ENCODE assay signal across 1 cellular context in the genomic region with DNA sequence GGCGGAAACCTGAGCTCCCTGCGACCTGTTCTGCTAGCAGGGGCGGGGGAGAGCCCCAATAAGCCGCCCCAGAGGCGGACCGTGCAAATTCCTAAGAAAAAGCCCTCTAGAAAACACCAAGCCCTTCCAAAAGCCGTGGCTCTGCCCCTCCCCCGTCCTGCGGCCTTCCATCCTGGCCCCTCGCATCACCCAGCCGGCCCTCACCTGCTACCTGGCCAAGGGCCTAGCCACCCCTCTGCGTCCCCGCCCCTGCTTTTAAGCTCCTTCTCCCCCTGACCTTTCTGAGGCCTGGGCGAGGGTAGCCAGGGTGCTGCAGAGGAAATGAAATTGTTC.
TF ChIP-seq lines count a peak whose summit lies in the region.

No MANE protein-coding gene starts in this region.

TF ChIP-seq in H1, 55 proteins besides CTCF, POLR2A, EP300 and RAD21:
- TF ChIP-seq ASH2L (IDR thresholded peaks at IDR 0.05; ENCODE audit: low read length) (peak; percentile 74), SP1 (IDR thresholded peaks at IDR 0.05; ENCODE audit: low read depth, low read length) (peak; percentile 40; the same call in 1 of the 2 replicates), RBBP5 (IDR thresholded peaks at IDR 0.05; ENCODE audit: borderline replicate concordance, low read depth, low read length) (no peak), CEBPB (IDR thresholded peaks at IDR 0.05; ENCODE audit: low read depth, low read length) (no peak), PHF8 (conservative IDR thresholded peaks at IDR 0.05; ENCODE audit: low read depth, low read length) (peak; percentile 34; the same call in 1 of the 2 replicates)
- TF ChIP-seq, protein P1, sequence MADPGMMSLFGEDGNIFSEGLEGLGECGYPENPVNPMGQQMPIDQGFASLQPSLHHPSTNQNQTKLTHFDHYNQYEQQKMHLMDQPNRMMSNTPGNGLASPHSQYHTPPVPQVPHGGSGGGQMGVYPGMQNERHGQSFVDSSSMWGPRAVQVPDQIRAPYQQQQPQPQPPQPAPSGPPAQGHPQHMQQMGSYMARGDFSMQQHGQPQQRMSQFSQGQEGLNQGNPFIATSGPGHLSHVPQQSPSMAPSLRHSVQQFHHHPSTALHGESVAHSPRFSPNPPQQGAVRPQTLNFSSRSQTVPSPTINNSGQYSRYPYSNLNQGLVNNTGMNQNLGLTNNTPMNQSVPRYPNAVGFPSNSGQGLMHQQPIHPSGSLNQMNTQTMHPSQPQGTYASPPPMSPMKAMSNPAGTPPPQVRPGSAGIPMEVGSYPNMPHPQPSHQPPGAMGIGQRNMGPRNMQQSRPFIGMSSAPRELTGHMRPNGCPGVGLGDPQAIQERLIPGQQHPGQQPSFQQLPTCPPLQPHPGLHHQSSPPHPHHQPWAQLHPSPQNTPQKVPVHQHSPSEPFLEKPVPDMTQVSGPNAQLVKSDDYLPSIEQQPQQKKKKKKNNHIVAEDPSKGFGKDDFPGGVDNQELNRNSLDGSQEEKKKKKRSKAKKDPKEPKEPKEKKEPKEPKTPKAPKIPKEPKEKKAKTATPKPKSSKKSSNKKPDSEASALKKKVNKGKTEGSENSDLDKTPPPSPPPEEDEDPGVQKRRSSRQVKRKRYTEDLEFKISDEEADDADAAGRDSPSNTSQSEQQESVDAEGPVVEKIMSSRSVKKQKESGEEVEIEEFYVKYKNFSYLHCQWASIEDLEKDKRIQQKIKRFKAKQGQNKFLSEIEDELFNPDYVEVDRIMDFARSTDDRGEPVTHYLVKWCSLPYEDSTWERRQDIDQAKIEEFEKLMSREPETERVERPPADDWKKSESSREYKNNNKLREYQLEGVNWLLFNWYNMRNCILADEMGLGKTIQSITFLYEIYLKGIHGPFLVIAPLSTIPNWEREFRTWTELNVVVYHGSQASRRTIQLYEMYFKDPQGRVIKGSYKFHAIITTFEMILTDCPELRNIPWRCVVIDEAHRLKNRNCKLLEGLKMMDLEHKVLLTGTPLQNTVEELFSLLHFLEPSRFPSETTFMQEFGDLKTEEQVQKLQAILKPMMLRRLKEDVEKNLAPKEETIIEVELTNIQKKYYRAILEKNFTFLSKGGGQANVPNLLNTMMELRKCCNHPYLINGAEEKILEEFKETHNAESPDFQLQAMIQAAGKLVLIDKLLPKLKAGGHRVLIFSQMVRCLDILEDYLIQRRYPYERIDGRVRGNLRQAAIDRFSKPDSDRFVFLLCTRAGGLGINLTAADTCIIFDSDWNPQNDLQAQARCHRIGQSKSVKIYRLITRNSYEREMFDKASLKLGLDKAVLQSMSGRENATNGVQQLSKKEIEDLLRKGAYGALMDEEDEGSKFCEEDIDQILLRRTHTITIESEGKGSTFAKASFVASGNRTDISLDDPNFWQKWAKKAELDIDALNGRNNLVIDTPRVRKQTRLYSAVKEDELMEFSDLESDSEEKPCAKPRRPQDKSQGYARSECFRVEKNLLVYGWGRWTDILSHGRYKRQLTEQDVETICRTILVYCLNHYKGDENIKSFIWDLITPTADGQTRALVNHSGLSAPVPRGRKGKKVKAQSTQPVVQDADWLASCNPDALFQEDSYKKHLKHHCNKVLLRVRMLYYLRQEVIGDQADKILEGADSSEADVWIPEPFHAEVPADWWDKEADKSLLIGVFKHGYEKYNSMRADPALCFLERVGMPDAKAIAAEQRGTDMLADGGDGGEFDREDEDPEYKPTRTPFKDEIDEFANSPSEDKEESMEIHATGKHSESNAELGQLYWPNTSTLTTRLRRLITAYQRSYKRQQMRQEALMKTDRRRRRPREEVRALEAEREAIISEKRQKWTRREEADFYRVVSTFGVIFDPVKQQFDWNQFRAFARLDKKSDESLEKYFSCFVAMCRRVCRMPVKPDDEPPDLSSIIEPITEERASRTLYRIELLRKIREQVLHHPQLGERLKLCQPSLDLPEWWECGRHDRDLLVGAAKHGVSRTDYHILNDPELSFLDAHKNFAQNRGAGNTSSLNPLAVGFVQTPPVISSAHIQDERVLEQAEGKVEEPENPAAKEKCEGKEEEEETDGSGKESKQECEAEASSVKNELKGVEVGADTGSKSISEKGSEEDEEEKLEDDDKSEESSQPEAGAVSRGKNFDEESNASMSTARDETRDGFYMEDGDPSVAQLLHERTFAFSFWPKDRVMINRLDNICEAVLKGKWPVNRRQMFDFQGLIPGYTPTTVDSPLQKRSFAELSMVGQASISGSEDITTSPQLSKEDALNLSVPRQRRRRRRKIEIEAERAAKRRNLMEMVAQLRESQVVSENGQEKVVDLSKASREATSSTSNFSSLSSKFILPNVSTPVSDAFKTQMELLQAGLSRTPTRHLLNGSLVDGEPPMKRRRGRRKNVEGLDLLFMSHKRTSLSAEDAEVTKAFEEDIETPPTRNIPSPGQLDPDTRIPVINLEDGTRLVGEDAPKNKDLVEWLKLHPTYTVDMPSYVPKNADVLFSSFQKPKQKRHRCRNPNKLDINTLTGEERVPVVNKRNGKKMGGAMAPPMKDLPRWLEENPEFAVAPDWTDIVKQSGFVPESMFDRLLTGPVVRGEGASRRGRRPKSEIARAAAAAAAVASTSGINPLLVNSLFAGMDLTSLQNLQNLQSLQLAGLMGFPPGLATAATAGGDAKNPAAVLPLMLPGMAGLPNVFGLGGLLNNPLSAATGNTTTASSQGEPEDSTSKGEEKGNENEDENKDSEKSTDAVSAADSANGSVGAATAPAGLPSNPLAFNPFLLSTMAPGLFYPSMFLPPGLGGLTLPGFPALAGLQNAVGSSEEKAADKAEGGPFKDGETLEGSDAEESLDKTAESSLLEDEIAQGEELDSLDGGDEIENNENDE (IDR thresholded peaks at IDR 0.05; ENCODE audit: insufficient replicate concordance, low read length), result peak; percentile 4
